8 cellular contexts compared by ENCODE assay signal in the genomic region with DNA sequence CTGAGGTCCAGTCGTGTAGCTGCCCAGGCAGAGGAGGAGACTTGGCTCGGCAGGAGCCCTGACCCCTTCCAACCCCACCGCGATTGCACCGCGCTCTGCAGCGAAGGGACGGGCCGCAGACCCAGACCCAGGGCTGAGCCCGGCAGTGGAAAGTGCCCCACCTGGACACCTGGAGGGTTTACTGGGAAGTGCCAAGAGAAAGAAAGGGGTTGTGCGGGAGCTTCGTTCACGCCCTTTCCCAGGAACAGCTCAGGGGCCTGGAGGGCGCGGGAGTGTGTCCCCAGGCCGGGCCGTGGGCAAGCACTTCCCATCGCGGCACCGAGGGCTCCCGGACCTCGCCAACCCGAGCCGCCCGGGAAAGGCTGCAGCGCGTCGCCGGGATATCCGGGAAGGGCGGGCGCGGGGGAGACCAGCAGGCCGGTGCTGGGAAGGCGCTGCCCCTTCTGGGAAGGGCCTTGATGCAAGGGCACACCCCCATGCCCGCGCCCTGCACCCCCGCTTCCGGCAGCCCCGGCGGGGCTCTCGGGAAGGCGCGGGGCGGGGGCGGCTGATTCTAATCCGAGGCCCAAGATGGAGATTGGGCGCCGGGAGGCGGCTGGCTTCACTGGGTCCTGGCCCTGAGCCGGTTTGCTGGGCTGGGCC. TPM values are rescaled to one million over a fixed set of nuclear protein-coding genes. Genes with fewer than 3 reads are reported as not detected.
A peak's percentile ranks its signal among the peaks of the same experiment; 100 is the strongest.
DNase-seq lines count a peak whose midpoint lies in the region; TF ChIP-seq lines count a peak whose summit lies in the region.

No MANE protein-coding gene starts in this region.

- no peaks in the 10 kb centered on the region for H3K36me3 ChIP-seq in esophagus muscularis mucosa

- intact Hi-C loops in esophagus muscularis mucosa (cut with DNase I) = no loop called here

- 0% methylated on average over 4 of the region's 51 CpGs for WGBS in esophagus muscularis mucosa

- no peak for TF ChIP-seq CTCF in esophagus muscularis mucosa (IDR thresholded peaks at IDR 0.05)

- peak; percentile 99 for TF ChIP-seq EP300 in esophagus muscularis mucosa (IDR thresholded peaks at IDR 0.05)

- H3K9me3 ChIP-seq in esophagus muscularis mucosa = no peaks in the 10 kb centered on the region

- DNase-seq in LoVo (ENCODE audit: low spot score) (peak; percentile 54), activated T-helper 1 cell treated with Interleukin-2 at 50 U/mL for 16 hours (ENCODE audit: low read depth) (peak; percentile 27), esophagus muscularis mucosa (ENCODE audit: extremely low spot score) (peak; percentile 94), mucosa of gallbladder (ENCODE audit: low spot score) (peak; percentile 62), SKM-1 (lab: John Stamatoyannopoulos, UW; ENCODE audit: unreplicated experiment) (no peak), KBM-7 (no peak), NCI-H1048 (lab: John Stamatoyannopoulos, UW) (no peak)
- DNase-seq in stimulated activated CD8-positive, alpha-beta memory T cell treated with anti-CD3 and anti-CD28 coated beads, Interleukin-2, amount 100 ng/mL, for 48 hours (ENCODE audit: low read depth in 2 of 2) = peak; percentile 43 to 64

- in situ Hi-C loops in KBM-7 (cut with MboI; ENCODE audit: low pct_unique_long_range_greater_than_20kb, low sequenced_read_pairs) = loop anchor here (25.0 kb wide), 1 partner anchor 702 kb away; no protein-coding TSS in a partner anchor

- peak; percentile 73 for TF ChIP-seq POLR2A in esophagus muscularis mucosa (IDR thresholded peaks at IDR 0.05; ENCODE audit: low read depth)

- H3K4me3 ChIP-seq in esophagus muscularis mucosa = peak overlapping the region; percentile 52 to 62 (median 61)

- peaks cover 27 to 46% (median 34%) of the 10 kb centered on the region in 4 donors for H3K4me1 ChIP-seq in esophagus muscularis mucosa

- no peaks in the 10 kb centered on the region for H3K27me3 ChIP-seq in esophagus muscularis mucosa

- peak overlapping the region; percentile 82 to 85 (median 84) for H3K27ac ChIP-seq in esophagus muscularis mucosa (replicated peaks in 1 of 4)

RNA-seq across cellular contexts. Expression of a gene that starts 36.1 kb away (rescaled TPM):
- total RNA-seq in esophagus muscularis mucosa (100 to 1,000 TPM; 283 to 500 (median 345) TPM), mucosa of gallbladder (78.5 TPM)

Comparison
In these comparisons a context has a peak if more than half of its experiments do, and no peak if none do; other contexts are left out.
1. DNase-seq: peak in LoVo (single experiment), activated T-helper 1 cell treated with Interleukin-2 at 50 U/mL for 16 hours (single experiment), esophagus muscularis mucosa (single experiment), mucosa of gallbladder (single experiment) and stimulated activated CD8-positive, alpha-beta memory T cell treated with anti-CD3 and anti-CD28 coated beads, Interleukin-2, amount 100 ng/mL, for 48 hours (2 of 2); none in SKM-1 (single experiment), KBM-7 (single experiment) and NCI-H1048 (single experiment).